In genomic region chr12:64560395-64561301, GRCh38 we compare ENCODE assay signal across 10 cellular contexts. TPM values are rescaled to one million over a fixed set of nuclear protein-coding genes. Genes with fewer than 3 reads are reported as not detected.
DNase-seq lines count a peak whose midpoint lies in the region; ATAC-seq, FAIRE-seq and TF ChIP-seq lines count a peak whose summit lies in the region.
"Had no signal": no experiment of that assay in that cellular context is flagged by ENCODE, and none has a peak within 500 bp of the region (broad histone marks: within the 10 kb centered on the region; RNA-seq: fewer than 3 reads in every experiment).

No MANE protein-coding gene starts in this region.

- no peaks in the 10 kb centered on the region for H3K36me3 Mint-ChIP-seq in type B pancreatic cell

- H3K27me3 ChIP-seq in heart right ventricle = no peaks in the 10 kb centered on the region
- H3K27me3 ChIP-seq in left ventricle myocardium inferior (ENCODE audit: low read depth) = no peaks in the 10 kb centered on the region
- H3K27me3 ChIP-seq in small intestine (ENCODE audit: control insufficient read depth in 2 of 2, insufficient read depth in 2 of 2, low read length in 2 of 2) = no peaks in the 10 kb centered on the region

- no peak overlapping the region for H3K27ac Mint-ChIP-seq in type B pancreatic cell

- intact Hi-C loops in heart right ventricle (cut with DNase I) (loop anchor here in 1 of 10 donors (5.0 kb wide), 1 partner anchor 37 kb away; no protein-coding TSS in a partner anchor), left ventricle myocardium inferior (cut with micrococcal nuclease) (no loop called here)

- DNase-seq in heart right ventricle (peak in 1 of 2 donors; percentile 18), left ventricle myocardium inferior (no peak), RPMI7951 (ENCODE audit: low read depth) (peak; percentile 91), fibroblast of the aortic adventitia (ENCODE audit: low read depth) (peak; percentile 95), type B pancreatic cell (ENCODE audit: extremely low spot score, unreplicated experiment) (no peak), NCI-H2029 treated with DMSO at 0.1 percent for 48 hours (lab: John Stamatoyannopoulos, UW) (no peak), small intestine (no peak)
- DNase-seq: activated CD4-positive, alpha-beta T cell treated with anti-CD3 and anti-CD28 coated beads, Interleukin-2, amount 50 U/mL, for 1 hour; DMS79 had no signal

- H3K27ac ChIP-seq in heart right ventricle = no peak overlapping the region
- H3K27ac ChIP-seq in left ventricle myocardium inferior (replicated peaks) = no peak overlapping the region
- H3K27ac ChIP-seq in small intestine (ENCODE audit: low read depth in 1 of 2, low read length in 1 of 2) = no peak overlapping the region

- peaks cover 0 to 14% (median 0%) of the 10 kb centered on the region in 9 donors for H3K4me1 ChIP-seq in heart right ventricle
- no peaks in the 10 kb centered on the region for H3K4me1 ChIP-seq in left ventricle myocardium inferior
- H3K4me1 ChIP-seq in small intestine (ENCODE audit: control insufficient read depth in 2 of 2, insufficient read depth in 1 of 2, low read depth in 1 of 2, low read length in 1 of 2) = no peaks in the 10 kb centered on the region

- TF ChIP-seq CTCF in heart right ventricle (IDR thresholded peaks at IDR 0.05) = no peak
- TF ChIP-seq CTCF in left ventricle myocardium inferior (IDR thresholded peaks at IDR 0.05; ENCODE audit: borderline replicate concordance) = no peak
- no peak for TF ChIP-seq CTCF in fibroblast of the aortic adventitia (IDR thresholded peaks at IDR 0.05; ENCODE audit: insufficient read depth, low read length)
- no peak for TF ChIP-seq CTCF in type B pancreatic cell (conservative IDR thresholded peaks at IDR 0.05)

- no peaks in the 10 kb centered on the region for H3K36me3 ChIP-seq in heart right ventricle
- no peaks in the 10 kb centered on the region for H3K36me3 ChIP-seq in left ventricle myocardium inferior
- no peaks in the 10 kb centered on the region for H3K36me3 ChIP-seq in small intestine (ENCODE audit: control insufficient read depth in 2 of 2, insufficient read depth in 2 of 2, low read length in 2 of 2)

- peaks cover 14% of the 10 kb centered on the region for H3K4me1 Mint-ChIP-seq in type B pancreatic cell (ENCODE audit: unreplicated experiment)

- FAIRE-seq in small intestine (lab: Jason Lieb, UNC) = no peak

- no peaks in the 10 kb centered on the region for H3K27me3 Mint-ChIP-seq in type B pancreatic cell

- H3K9me3 Mint-ChIP-seq in type B pancreatic cell = no peaks in the 10 kb centered on the region

- H3K9me3 ChIP-seq in heart right ventricle (no peaks in the 10 kb centered on the region), left ventricle myocardium inferior (replicated peaks) (no peaks in the 10 kb centered on the region), small intestine (ENCODE audit: control insufficient read depth, low read depth) (no peaks in the 10 kb centered on the region)

- peak overlapping the region; percentile 44 for H3K4me3 Mint-ChIP-seq in type B pancreatic cell

- peak in 7 of 8 donors; percentile 38 to 72 (median 59) for ATAC-seq in heart right ventricle
- ATAC-seq in GM19023 (IDR thresholded peaks at IDR 0.05; ENCODE audit: unreplicated experiment) = no peak

- WGBS in heart right ventricle, 2 donors = 65 to 68% methylated on average over 12 of the region's 12 CpGs
- WGBS in small intestine, 3 donors = 58 to 62% (median 61%) methylated on average over 12 of the region's 12 CpGs

- H3K4me3 ChIP-seq in heart right ventricle (no peak overlapping the region), left ventricle myocardium inferior (no peak overlapping the region), fibroblast of the aortic adventitia (ENCODE audit: low read depth, low read length) (peak overlapping the region; percentile 11), small intestine (ENCODE audit: low read depth in 1 of 2, low read length in 2 of 2) (no peak overlapping the region)

RNA-seq across cellular contexts. Expression of gene RASSF3, which starts 49.6 kb away (rescaled TPM):
- total RNA-seq in heart right ventricle (100 to 1,000 TPM in 3 of 10 donors, 10 to 100 TPM in 7; 55.1 to 159 (median 89.3) TPM), left ventricle myocardium inferior (102 TPM), fibroblast of the aortic adventitia (ENCODE audit: low replicate concordance) (7.7 and 13.6 TPM in 2 replicates), type B pancreatic cell (ENCODE audit: low replicate concordance) (16.3 and 31.8 TPM in 2 replicates)
- polyA plus RNA-seq in heart right ventricle (10 to 100 TPM; 21.6 to 35.8 TPM), small intestine (10 to 100 TPM; 21.6 to 23.3 (median 22.2) TPM)
- total RNA-seq in RPMI7951 (2014; rRNA removed; shearing (Covaris generic)) = 12.4 and 15.2 TPM in 2 replicates

Comparison
In these comparisons a context has a peak if more than half of its experiments do, and no peak if none do; other contexts are left out.
1. DNase-seq: peak in RPMI7951 (single experiment) and fibroblast of the aortic adventitia (single experiment); none in left ventricle myocardium inferior (single experiment), type B pancreatic cell (single experiment), NCI-H2029 treated with DMSO at 0.1 percent for 48 hours (single experiment) and small intestine (single experiment).